In the genomic region with DNA sequence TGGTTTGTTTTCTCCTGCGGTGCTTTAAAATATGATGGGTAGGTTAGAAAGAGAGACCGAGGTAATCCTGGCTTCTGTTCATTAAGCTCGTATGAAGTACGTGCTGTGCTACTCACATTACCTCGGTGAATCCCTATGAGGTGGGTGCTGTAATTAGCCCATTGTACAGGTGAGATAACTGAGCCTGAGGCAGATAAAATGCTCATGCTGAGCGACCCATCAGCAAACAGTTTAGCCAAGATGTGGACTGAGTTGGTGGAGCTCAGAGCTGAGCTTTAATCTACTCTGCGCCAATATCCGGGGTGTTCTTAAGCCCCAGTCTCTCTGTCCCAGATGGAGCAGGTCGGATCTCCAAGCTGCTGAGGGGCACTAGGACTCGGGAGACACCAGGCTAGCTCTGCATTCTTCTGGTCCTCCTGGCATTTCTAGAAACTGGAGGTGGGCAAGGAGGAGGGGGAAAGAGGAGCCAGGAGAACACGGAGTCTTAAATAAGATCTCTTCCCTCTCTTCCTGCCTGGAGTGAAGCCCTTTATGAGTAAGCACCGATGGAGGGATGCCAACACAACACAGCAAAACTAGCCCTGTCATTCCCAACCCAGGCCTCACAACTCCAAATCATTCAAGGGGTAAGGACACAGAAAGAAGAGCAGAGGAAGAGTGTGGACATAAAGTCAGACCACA, we compare ENCODE assay signal across 9 cellular contexts.
DNase-seq lines count a peak whose midpoint lies in the region; FAIRE-seq and TF ChIP-seq lines count a peak whose summit lies in the region.
"Had no signal": no experiment of that assay in that cellular context is flagged by ENCODE, and none has a peak within 500 bp of the region (broad histone marks: within the 10 kb centered on the region; RNA-seq: fewer than 3 reads in every experiment).

No MANE protein-coding gene starts in this region.

- CTCF ChIA-PET in endothelial cell of umbilical vein (lab: Charles Lee): interaction anchor here (0.8 to 3.2 kb wide), 6 partner anchors 12 to 464 kb away, joined by 3 to 11 read pairs (median 6); no protein-coding TSS in a partner anchor

- no peaks in the 10 kb centered on the region for H3K9me3 ChIP-seq in endothelial cell of umbilical vein (replicated peaks; ENCODE audit: control insufficient read depth, insufficient read depth, low read length)
- H3K9me3 ChIP-seq in Peyer's patch: no peaks in the 10 kb centered on the region

- peak overlapping the region; percentile 51 for H2AFZ ChIP-seq in endothelial cell of umbilical vein (ENCODE audit: low read depth, low read length)

- dilution Hi-C loops in endothelial cell of umbilical vein (cut with MboI; ENCODE audit: extremely low pct_ligation_motif_present, low sequenced_read_pairs): no loop called here

- no peak overlapping the region for H3K9ac ChIP-seq in endothelial cell of umbilical vein (replicated peaks; ENCODE audit: extremely low read depth, insufficient read depth, low read length)

- TF ChIP-seq POLR2A in endothelial cell of umbilical vein (IDR thresholded peaks at IDR 0.05; ENCODE audit: low read depth, low read length): no peak
- no peak for TF ChIP-seq POLR2A in Peyer's patch (IDR thresholded peaks at IDR 0.05)

- no peak for TF ChIP-seq CTCF in endothelial cell of umbilical vein (IDR thresholded peaks at IDR 0.05; ENCODE audit: extremely low read depth in 1 of 2, insufficient read depth in 1 of 2, low read depth in 1 of 2, low read length in 2 of 2)
- TF ChIP-seq CTCF in Peyer's patch (IDR thresholded peaks at IDR 0.05): no peak

- FAIRE-seq in endothelial cell of umbilical vein (lab: Jason Lieb, UNC): peak; percentile 59
- FAIRE-seq in GM19239 (lab: Jason Lieb, UNC): no peak

- peak; percentile 64 for DNase-seq in AG08396 (ENCODE audit: low spot score)
- DNase-seq in NCI-H446 treated with DMSO at 0.1 percent for 48 hours (lab: John Stamatoyannopoulos, UW): peak; percentile 21
- DNase-seq in endothelial cell of umbilical vein (ENCODE audit: low read depth, low spot score): peak; percentile 47
- DNase-seq in non-pigmented ciliary epithelial cell (ENCODE audit: low read depth): peak; percentile 74
- DNase-seq in NCI-H187 treated with DMSO at 0.1 percent for 48 hours (lab: John Stamatoyannopoulos, UW): no peak
- no peak for DNase-seq in GM19239 (ENCODE audit: insufficient read length, low spot score)
- DNase-seq in Peyer's patch: no peak
- DNase-seq in medulla oblongata (ENCODE audit: extremely low spot score): no peak
- DNase-seq: SIG-M5 had no signal

- H3K4me3 ChIP-seq in endothelial cell of umbilical vein (replicated peaks in 1 of 3; ENCODE audit: insufficient read depth in 1 of 3, low read depth in 1 of 3, low read length in 3 of 3) (no peak overlapping the region), Peyer's patch (no peak overlapping the region)

- H3K4me2 ChIP-seq in endothelial cell of umbilical vein (ENCODE audit: insufficient read depth, low read length): peak overlapping the region; percentile 13

- H3K27ac ChIP-seq in endothelial cell of umbilical vein (ENCODE audit: insufficient read depth, low read depth, low read length) (no peak overlapping the region), Peyer's patch (peak overlapping the region in 1 of 4 donors; percentile 31)

- H3K79me2 ChIP-seq in endothelial cell of umbilical vein (ENCODE audit: control insufficient read depth, insufficient read depth, low read length): no peaks in the 10 kb centered on the region

- no TSS peak for BruUV-seq in endothelial cell of umbilical vein (replicated peaks; lab: Mats Ljungman, UMichigan)

- intact Hi-C loops in endothelial cell of umbilical vein (cut with micrococcal nuclease): no loop called here

- H3K36me3 ChIP-seq in endothelial cell of umbilical vein (ENCODE audit: control insufficient read depth in 2 of 2, extremely low read depth in 1 of 2, insufficient read depth in 2 of 2, low read length in 2 of 2) (no peaks in the 10 kb centered on the region), Peyer's patch (no peaks in the 10 kb centered on the region)

- POLR2A ChIA-PET in endothelial cell of umbilical vein (lab: Charles Lee): no interaction called here

- H3K9me1 ChIP-seq in endothelial cell of umbilical vein (replicated peaks; ENCODE audit: control insufficient read depth, extremely low read depth, insufficient read depth, low read length): no peaks in the 10 kb centered on the region

- peaks cover 12% of the 10 kb centered on the region for H3K4me1 ChIP-seq in endothelial cell of umbilical vein (ENCODE audit: control insufficient read depth, extremely low read depth, insufficient read depth, low read length)
- H3K4me1 ChIP-seq in Peyer's patch: no peaks in the 10 kb centered on the region

- H4K20me1 ChIP-seq in endothelial cell of umbilical vein (replicated peaks; ENCODE audit: control insufficient read depth, extremely low read depth, insufficient read depth, low read length): no peaks in the 10 kb centered on the region

- no peaks in the 10 kb centered on the region for H3K27me3 ChIP-seq in endothelial cell of umbilical vein (ENCODE audit: control insufficient read depth in 2 of 2, insufficient read depth in 2 of 2, low read length in 2 of 2)
- H3K27me3 ChIP-seq in Peyer's patch: no peaks in the 10 kb centered on the region

TF ChIP-seq in endothelial cell of umbilical vein, 7 proteins besides CTCF, POLR2A, EP300 and RAD21:
- TF ChIP-seq JUN (IDR thresholded peaks at IDR 0.05; ENCODE audit: borderline replicate concordance, insufficient read depth, insufficient read length, low read depth): no peak
- TF ChIP-seq FOS (IDR thresholded peaks at IDR 0.05; ENCODE audit: borderline replicate concordance, insufficient read depth, low read length): peak; percentile 55

Comparison
In these comparisons a context has a peak if more than half of its experiments do, and no peak if none do; other contexts are left out.
1. DNase-seq: peak in AG08396 (single experiment), NCI-H446 treated with DMSO at 0.1 percent for 48 hours (single experiment), endothelial cell of umbilical vein (single experiment) and non-pigmented ciliary epithelial cell (single experiment); none in NCI-H187 treated with DMSO at 0.1 percent for 48 hours (single experiment), GM19239 (single experiment), Peyer's patch (0 of 3) and medulla oblongata (single experiment).